In genomic region chr5:127313847-127314473, GRCh38 we compare ENCODE assay signal across 8 cellular contexts. TPM values are rescaled to one million over a fixed set of nuclear protein-coding genes. Genes with fewer than 3 reads are reported as not detected.
A peak's percentile ranks its signal among the peaks of the same experiment; 100 is the strongest.
DNase-seq lines count a peak whose midpoint lies in the region; ATAC-seq and TF ChIP-seq lines count a peak whose summit lies in the region.

No MANE protein-coding gene starts in this region.

- no peaks in the 10 kb centered on the region for H3K9me3 ChIP-seq in RWPE2 (ENCODE audit: severe bottlenecking)
- H3K9me3 ChIP-seq in spleen = no peaks in the 10 kb centered on the region

- TF ChIP-seq CTCF in RWPE2 (IDR thresholded peaks at IDR 0.05; ENCODE audit: poor library complexity, severe bottlenecking) (peak; percentile 98), spleen (IDR thresholded peaks at IDR 0.05 in 8 of 11, conservative IDR thresholded peaks at IDR 0.05 in 3 of 11) (peak; percentile 26 to 82 (median 71))

- peak; percentile 80 for DNase-seq in D341Med (ENCODE audit: low spot score)
- DNase-seq in RWPE2 (ENCODE audit: low spot score) = no peak
- peak; percentile 43 for DNase-seq in activated T-helper 9 cell treated with anti-CD3 and anti-CD28 coated beads, Interleukin-2, amount 50 U/mL, for 16 hours (ENCODE audit: low read depth)
- DNase-seq in left cardiac atrium = peak; percentile 67
- DNase-seq in spleen = peak; percentile 87
- no peak for DNase-seq in GF-D8 (lab: John Stamatoyannopoulos, UW)

- no peaks in the 10 kb centered on the region for H3K36me3 ChIP-seq in RWPE2 (ENCODE audit: low read depth)
- H3K36me3 ChIP-seq in spleen = no peaks in the 10 kb centered on the region

- no peaks in the 10 kb centered on the region for H3K4me1 ChIP-seq in RWPE2 (ENCODE audit: insufficient read depth, poor library complexity, severe bottlenecking)
- H3K4me1 ChIP-seq in spleen = peaks cover 0 to 11% (median 0%) of the 10 kb centered on the region in 6 donors

- intact Hi-C loops in left cardiac atrium (cut with DNase I) = loop anchor here in 1 of 2 donors (5.0 kb wide), 1 partner anchor 477 kb away; no protein-coding TSS in a partner anchor
- intact Hi-C loops in spleen (cut with DNase I; ENCODE audit: low total_unique reads) = loop anchor here (5.0 to 10.0 kb wide), 2 partner anchors 479 to 637 kb away; no protein-coding TSS in a partner anchor

- ATAC-seq in GM19372 (IDR thresholded peaks at IDR 0.05; ENCODE audit: low read depth, unreplicated experiment) = peak; percentile 96
- peak; percentile 94 for ATAC-seq in HG03378 (IDR thresholded peaks at IDR 0.05; ENCODE audit: unreplicated experiment)
- ATAC-seq in RWPE2 (ENCODE audit: low read depth) = peak; percentile 88
- ATAC-seq in left cardiac atrium = peak in 1 of 2 donors; percentile 70

- H3K27ac ChIP-seq in RWPE2 (ENCODE audit: poor library complexity, severe bottlenecking) (no peak overlapping the region), spleen (no peak overlapping the region)

- TF ChIP-seq POLR2A in spleen (IDR thresholded peaks at IDR 0.05) = no peak

- H3K4me3 ChIP-seq in RWPE2 (ENCODE audit: severe bottlenecking) (no peak overlapping the region), spleen (no peak overlapping the region)

- WGBS in spleen, 5 donors = 38 to 42% (median 39%) methylated on average over 7 of the region's 7 CpGs

- peaks cover 21% of the 10 kb centered on the region for H3K27me3 ChIP-seq in RWPE2 (ENCODE audit: insufficient read depth, poor library complexity, severe bottlenecking)
- no peaks in the 10 kb centered on the region for H3K27me3 ChIP-seq in spleen (replicated peaks in 1 of 7)

RNA-seq across cellular contexts. Expression of gene MEGF10, which starts 23.4 kb away (rescaled TPM):
- total RNA-seq in left cardiac atrium (1 to 10 TPM; 1.1 to 1.2 TPM), spleen (1 to 10 TPM in 2 of 7 donors, under 1 TPM in 5; 0.14 to 2.2 (median 0.70) TPM)
- under 1 TPM; 0.02 to 0.16 (median 0.02) TPM for polyA plus RNA-seq in spleen

Comparison
In these comparisons a context has a peak if more than half of its experiments do, and no peak if none do; other contexts are left out.
1. DNase-seq: peak in D341Med (single experiment), activated T-helper 9 cell treated with anti-CD3 and anti-CD28 coated beads, Interleukin-2, amount 50 U/mL, for 16 hours (single experiment), left cardiac atrium (single experiment) and spleen (single experiment); none in RWPE2 (single experiment) and GF-D8 (single experiment).